In genomic region chr1:117568999-117569398, GRCh38 we compare ENCODE assay signal across 22 cellular contexts.
"Had no signal": no experiment of that assay in that cellular context is flagged by ENCODE, and none has a peak within 500 bp of the region (broad histone marks: within the 10 kb centered on the region; RNA-seq: fewer than 3 reads in every experiment).

No MANE protein-coding gene starts in this region.

- H3K4me1 ChIP-seq: adrenal gland had no signal

- H3K9me3 ChIP-seq: adrenal gland, esophagus muscularis mucosa, spleen, testis, upper lobe of right lung had no signal

- H3K9me3 Mint-ChIP-seq: activated CD4-positive, alpha-beta T cell treated with anti-CD3 and anti-CD28 coated beads, Interleukin-2, amount 10 ng/mL, durations not matched to agents 24 days and 14 days; activated CD8-positive, alpha-beta T cell treated with anti-CD3 and anti-CD28 coated beads for 36 hours; activated naive CD4-positive, alpha-beta T cell treated with anti-CD3 and anti-CD28 coated beads, Interleukin-2, amount 50 U/mL, for 72 hours; activated T-cell treated with anti-CD3 and anti-CD28 coated beads, Interleukin-2, amount 50 U/mL, for 72 hours; mesothelial cell of epicardium; nephron; stimulated activated memory B cell treated with anti-CD40 and anti-IgM and Interleukin-4, amounts not matched to agents 10 μg/mL and 1 μg/mL and 100 μg/mL, for 72 hours had no signal

- FAIRE-seq: bronchial epithelial cell, keratinocyte, TTC549 had no signal

- DNase-seq: activated CD4-positive, alpha-beta T cell treated with anti-CD3 and anti-CD28 coated beads, Interleukin-2, amount 10 ng/mL, durations not matched to agents 24 days and 14 days; activated CD8-positive, alpha-beta T cell treated with anti-CD3 and anti-CD28 coated beads for 36 hours; activated gamma-delta T cell treated with Interleukin-2 at 50 U/mL for 16 hours; activated T-cell treated with anti-CD3 and anti-CD28 coated beads, Interleukin-2, amount 50 U/mL, for 72 hours; adrenal gland; cerebellar nuclear complex; effector CD4-positive, alpha-beta T cell; nucleus accumbens; spleen; stimulated activated CD4-positive, alpha-beta T cell treated with anti-CD3 and anti-CD28 coated beads, Interleukin-4, amount 100 ng/mL, for 4 hours; SW 1271; testis; upper lobe of right lung had no signal

- H3K4me3 ChIP-seq: adrenal gland, esophagus muscularis mucosa, lung, spleen, testis, upper lobe of right lung had no signal

- H3K27ac ChIP-seq: adrenal gland, esophagus muscularis mucosa, spleen, testis, upper lobe of right lung had no signal

- H3K27ac Mint-ChIP-seq: activated CD4-positive, alpha-beta T cell treated with anti-CD3 and anti-CD28 coated beads, Interleukin-2, amount 10 ng/mL, durations not matched to agents 24 days and 14 days; activated CD8-positive, alpha-beta T cell treated with anti-CD3 and anti-CD28 coated beads for 36 hours; activated naive CD4-positive, alpha-beta T cell treated with anti-CD3 and anti-CD28 coated beads, Interleukin-2, amount 50 U/mL, for 72 hours; activated T-cell treated with anti-CD3 and anti-CD28 coated beads, Interleukin-2, amount 50 U/mL, for 72 hours; mesothelial cell of epicardium; stimulated activated memory B cell treated with anti-CD40 and anti-IgM and Interleukin-4, amounts not matched to agents 10 μg/mL and 1 μg/mL and 100 μg/mL, for 72 hours had no signal

- H3K36me3 ChIP-seq: adrenal gland, esophagus muscularis mucosa, spleen, upper lobe of right lung had no signal

- H3K27me3 Mint-ChIP-seq: activated CD8-positive, alpha-beta T cell treated with anti-CD3 and anti-CD28 coated beads for 36 hours had no signal

- H3K27me3 ChIP-seq: adrenal gland, esophagus muscularis mucosa, spleen, testis, upper lobe of right lung had no signal

- H3K36me3 Mint-ChIP-seq: activated naive CD4-positive, alpha-beta T cell treated with anti-CD3 and anti-CD28 coated beads, Interleukin-2, amount 50 U/mL, for 72 hours; mesothelial cell of epicardium; stimulated activated memory B cell treated with anti-CD40 and anti-IgM and Interleukin-4, amounts not matched to agents 10 μg/mL and 1 μg/mL and 100 μg/mL, for 72 hours had no signal

- H3K4me3 Mint-ChIP-seq: activated CD4-positive, alpha-beta T cell treated with anti-CD3 and anti-CD28 coated beads, Interleukin-2, amount 10 ng/mL, durations not matched to agents 24 days and 14 days; activated CD8-positive, alpha-beta T cell treated with anti-CD3 and anti-CD28 coated beads for 36 hours; activated T-cell treated with anti-CD3 and anti-CD28 coated beads, Interleukin-2, amount 50 U/mL, for 72 hours; mesothelial cell of epicardium; nephron; stimulated activated memory B cell treated with anti-CD40 and anti-IgM and Interleukin-4, amounts not matched to agents 10 μg/mL and 1 μg/mL and 100 μg/mL, for 72 hours had no signal
